15 cellular contexts compared by ENCODE assay signal in genomic region chr3:17175187-17175839, GRCh38.
DNase-seq lines count a peak whose midpoint lies in the region; ATAC-seq and TF ChIP-seq lines count a peak whose summit lies in the region.
"Had no signal": no experiment of that assay in that cellular context is flagged by ENCODE, and none has a peak within 500 bp of the region (broad histone marks: within the 10 kb centered on the region; RNA-seq: fewer than 3 reads in every experiment).

No MANE protein-coding gene starts in this region.

- H3K36me3 ChIP-seq in adipocyte (ENCODE audit: control insufficient read depth, insufficient read depth, low read length, severe bottlenecking): no peaks in the 10 kb centered on the region

- peak overlapping the region; percentile 60 for H3K9ac ChIP-seq in adipocyte (ENCODE audit: low read length)

- peaks cover 7% of the 10 kb centered on the region for H3K4me1 Mint-ChIP-seq in activated CD4-positive, alpha-beta T cell treated with anti-CD3 and anti-CD28 coated beads, Interleukin-2, amount 10 ng/mL, durations not matched to agents 24 days and 14 days

- H3K4me1 ChIP-seq in adipocyte (ENCODE audit: control insufficient read depth, insufficient read depth, low read length): peaks cover 33% of the 10 kb centered on the region
- H3K4me1 ChIP-seq in foreskin keratinocyte: no peaks in the 10 kb centered on the region
- H3K4me1 ChIP-seq: Caco-2 had no signal

- H3K9me3 ChIP-seq in adipocyte (ENCODE audit: control insufficient read depth, low read length): no peaks in the 10 kb centered on the region
- H3K9me3 ChIP-seq: Caco-2 had no signal

- H3K36me3 Mint-ChIP-seq in activated CD4-positive, alpha-beta T cell treated with anti-CD3 and anti-CD28 coated beads, Interleukin-2, amount 10 ng/mL, durations not matched to agents 24 days and 14 days (ENCODE audit: low read depth): peaks cover 12% of the 10 kb centered on the region

- H3K27me3 ChIP-seq in adipocyte (replicated peaks; ENCODE audit: control insufficient read depth, insufficient read depth, low read length) (no peaks in the 10 kb centered on the region), foreskin keratinocyte (no peaks in the 10 kb centered on the region)

- H3K4me3 ChIP-seq in adipocyte (ENCODE audit: low read length) (peak overlapping the region; percentile 36), skeletal muscle cell (ENCODE audit: low read depth, low read length) (no peak overlapping the region)
- H3K4me3 ChIP-seq: SK-N-MC had no signal

- H3K27me3 Mint-ChIP-seq in activated CD4-positive, alpha-beta T cell treated with anti-CD3 and anti-CD28 coated beads, Interleukin-2, amount 10 ng/mL, durations not matched to agents 24 days and 14 days: peaks cover 1% of the 10 kb centered on the region
- H3K27me3 Mint-ChIP-seq: activated B cell treated with CpG ODN at 0.5 μM for 24 hours; brain; stimulated activated naive B cell treated with anti-CD40 and anti-IgM and Interleukin-4, amounts not matched to agents 10 μg/mL and 1 μg/mL and 100 μg/mL, for 72 hours had no signal

- no peak overlapping the region for H3K27ac ChIP-seq in foreskin keratinocyte
- H3K27ac ChIP-seq: epithelial cell of prostate, SK-N-MC had no signal

- peak; percentile 55 for DNase-seq in GM04504 (ENCODE audit: low read depth)
- peak; percentile 78 for DNase-seq in adipocyte (ENCODE audit: low read depth)
- peak; percentile 14 to 43 for DNase-seq in foreskin keratinocyte
- DNase-seq in skeletal muscle cell (ENCODE audit: low read depth): peak; percentile 67
- DNase-seq in NCI-H2107 treated with DMSO at 0.1 percent for 48 hours (lab: John Stamatoyannopoulos, UW; ENCODE audit: unreplicated experiment): no peak
- DNase-seq in activated CD4-positive, alpha-beta T cell treated with anti-CD3 and anti-CD28 coated beads, Interleukin-2, amount 10 ng/mL, durations not matched to agents 24 days and 14 days: no peak
- no peak for DNase-seq in activated CD4-positive, alpha-beta T cell treated with anti-CD3 and anti-CD28 coated beads, Interleukin-2, amount 50 U/mL, for 48 hours
- DNase-seq: activated B cell treated with CpG ODN at 0.5 μM for 24 hours; Caco-2; NCI-H1105 treated with DMSO at 0.1 percent for 48 hours; stimulated activated naive B cell treated with anti-CD40 and anti-IgM and Interleukin-4, amounts not matched to agents 10 μg/mL and 1 μg/mL and 100 μg/mL, for 72 hours had no signal

- intact Hi-C loops in activated CD4-positive, alpha-beta T cell treated with anti-CD3 and anti-CD28 coated beads, Interleukin-2, amount 10 ng/mL, durations not matched to agents 24 days and 14 days (cut with micrococcal nuclease): no loop called here

- no peak for TF ChIP-seq CTCF in foreskin keratinocyte (conservative IDR thresholded peaks at IDR 0.05)

- no peak overlapping the region for H3K27ac Mint-ChIP-seq in activated CD4-positive, alpha-beta T cell treated with anti-CD3 and anti-CD28 coated beads, Interleukin-2, amount 10 ng/mL, durations not matched to agents 24 days and 14 days
- H3K27ac Mint-ChIP-seq: activated B cell treated with CpG ODN at 0.5 μM for 24 hours; stimulated activated naive B cell treated with anti-CD40 and anti-IgM and Interleukin-4, amounts not matched to agents 10 μg/mL and 1 μg/mL and 100 μg/mL, for 72 hours had no signal

- no peak overlapping the region for H3K4me3 Mint-ChIP-seq in activated CD4-positive, alpha-beta T cell treated with anti-CD3 and anti-CD28 coated beads, Interleukin-2, amount 10 ng/mL, durations not matched to agents 24 days and 14 days
- H3K4me3 Mint-ChIP-seq: activated B cell treated with CpG ODN at 0.5 μM for 24 hours; brain; stimulated activated naive B cell treated with anti-CD40 and anti-IgM and Interleukin-4, amounts not matched to agents 10 μg/mL and 1 μg/mL and 100 μg/mL, for 72 hours had no signal

- H3K9me3 Mint-ChIP-seq in activated CD4-positive, alpha-beta T cell treated with anti-CD3 and anti-CD28 coated beads, Interleukin-2, amount 10 ng/mL, durations not matched to agents 24 days and 14 days: peaks cover 17% of the 10 kb centered on the region
- H3K9me3 Mint-ChIP-seq: activated B cell treated with CpG ODN at 0.5 μM for 24 hours; brain; stimulated activated naive B cell treated with anti-CD40 and anti-IgM and Interleukin-4, amounts not matched to agents 10 μg/mL and 1 μg/mL and 100 μg/mL, for 72 hours had no signal

- ATAC-seq in foreskin keratinocyte (peak; percentile 36), HG02610 (IDR thresholded peaks at IDR 0.05; ENCODE audit: unreplicated experiment) (no peak)
- ATAC-seq: stimulated activated naive B cell treated with anti-CD40 and anti-IgM and Interleukin-4, amounts not matched to agents 10 μg/mL and 1 μg/mL and 100 μg/mL, for 72 hours had no signal

Comparison
In these comparisons a context has a peak if more than half of its experiments do, and no peak if none do; other contexts are left out.
1. DNase-seq: peak in GM04504 (single experiment), adipocyte (single experiment), foreskin keratinocyte (2 of 2) and skeletal muscle cell (single experiment); none in NCI-H2107 treated with DMSO at 0.1 percent for 48 hours (single experiment), activated CD4-positive, alpha-beta T cell treated with anti-CD3 and anti-CD28 coated beads, Interleukin-2, amount 10 ng/mL, durations not matched to agents 24 days and 14 days (single experiment) and activated CD4-positive, alpha-beta T cell treated with anti-CD3 and anti-CD28 coated beads, Interleukin-2, amount 50 U/mL, for 48 hours (0 of 2).